ENCODE assay signal across 9 cellular contexts in the genomic region with DNA sequence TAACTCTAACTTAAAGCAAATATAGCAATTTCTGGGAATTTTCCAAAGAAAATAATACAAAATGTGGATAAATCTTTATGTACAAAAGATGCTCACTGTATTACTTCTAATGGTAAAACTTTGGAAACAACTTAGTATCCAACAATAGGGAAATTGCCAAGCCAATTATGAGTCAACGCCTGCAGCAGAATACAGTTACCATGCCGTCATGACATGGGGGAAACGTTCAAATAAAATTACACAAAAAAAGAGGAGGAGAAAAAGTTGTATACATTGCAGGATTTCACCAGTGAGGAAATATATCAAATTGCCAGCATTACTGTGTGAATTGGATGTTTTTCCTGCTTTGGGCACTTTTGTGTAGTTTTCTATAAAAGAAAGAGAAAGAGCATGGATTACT.
DNase-seq lines count a peak whose midpoint lies in the region; FAIRE-seq and TF ChIP-seq lines count a peak whose summit lies in the region.
"Had no signal": no experiment of that assay in that cellular context is flagged by ENCODE, and none has a peak within 500 bp of the region (broad histone marks: within the 10 kb centered on the region; RNA-seq: fewer than 3 reads in every experiment).

No MANE protein-coding gene starts in this region.

- H3K4me3 ChIP-seq in fibroblast of mammary gland (ENCODE audit: control insufficient read depth, low read depth, low read length) = peak overlapping the region; percentile 73
- H3K4me3 ChIP-seq in small intestine (ENCODE audit: low read depth in 1 of 2, low read length in 2 of 2) = peak overlapping the region in 1 of 2 donors; percentile 84

- 7 to 38% (median 21%) methylated on average over 3 of the region's 3 CpGs for WGBS in small intestine, 3 donors

- peak overlapping the region; percentile 79 for H3K4me3 Mint-ChIP-seq in activated CD4-positive, alpha-beta T cell treated with anti-CD3 and anti-CD28 coated beads, Interleukin-2, amount 10 ng/mL, durations not matched to agents 7 days and 5 days

- H3K27me3 ChIP-seq in small intestine (ENCODE audit: control insufficient read depth in 2 of 2, insufficient read depth in 2 of 2, low read length in 2 of 2) = no peaks in the 10 kb centered on the region

- H3K27ac ChIP-seq in small intestine (ENCODE audit: low read depth in 1 of 2, low read length in 1 of 2) = no peak overlapping the region
- H3K27ac ChIP-seq: HL-60 had no signal

- FAIRE-seq in small intestine (lab: Jason Lieb, UNC) (no peak), frontal cortex (lab: Jason Lieb, UNC) (no peak)

- POLR2A ChIA-PET in activated CD4-positive, alpha-beta T cell treated with anti-CD3 and anti-CD28 coated beads, Interleukin-2, amount 10 ng/mL, durations not matched to agents 7 days and 5 days (lab: Charles Lee) = no interaction called here

- H3K9me3 Mint-ChIP-seq in activated CD4-positive, alpha-beta T cell treated with anti-CD3 and anti-CD28 coated beads, Interleukin-2, amount 10 ng/mL, durations not matched to agents 7 days and 5 days = no peaks in the 10 kb centered on the region

- no peaks in the 10 kb centered on the region for H3K9me3 ChIP-seq in small intestine (ENCODE audit: control insufficient read depth, low read depth)

- no peaks in the 10 kb centered on the region for H3K36me3 Mint-ChIP-seq in activated CD4-positive, alpha-beta T cell treated with anti-CD3 and anti-CD28 coated beads, Interleukin-2, amount 10 ng/mL, durations not matched to agents 7 days and 5 days (ENCODE audit: low read depth)

- peaks cover 44% of the 10 kb centered on the region for H3K4me1 Mint-ChIP-seq in activated CD4-positive, alpha-beta T cell treated with anti-CD3 and anti-CD28 coated beads, Interleukin-2, amount 10 ng/mL, durations not matched to agents 7 days and 5 days

- CTCF ChIA-PET in activated CD4-positive, alpha-beta T cell treated with anti-CD3 and anti-CD28 coated beads, Interleukin-2, amount 10 ng/mL, durations not matched to agents 7 days and 5 days (lab: Charles Lee) = no interaction called here

- H3K27me3 Mint-ChIP-seq in activated CD4-positive, alpha-beta T cell treated with anti-CD3 and anti-CD28 coated beads, Interleukin-2, amount 10 ng/mL, durations not matched to agents 7 days and 5 days = peaks cover 54% of the 10 kb centered on the region

- DNase-seq in activated CD4-positive, alpha-beta T cell treated with anti-CD3 and anti-CD28 coated beads, Interleukin-2, amount 10 ng/mL, durations not matched to agents 7 days and 5 days = no peak
- no peak for DNase-seq in activated CD4-positive, alpha-beta T cell treated with anti-CD3 and anti-CD28 coated beads, Interleukin-2, amount 50 U/mL, for 4 hours
- DNase-seq in RPMI7951 (ENCODE audit: low read depth) = peak; percentile 74
- DNase-seq in fibroblast of mammary gland (ENCODE audit: low read depth) = peak; percentile 84
- peak; percentile 21 for DNase-seq in small intestine
- no peak for DNase-seq in frontal cortex (ENCODE audit: low spot score in 2 of 2)
- no peak for DNase-seq in kidney glomerular epithelial cell (lab: John Stamatoyannopoulos, UW)
- no peak for DNase-seq in GOT3 (lab: John Stamatoyannopoulos, UW)

- no peaks in the 10 kb centered on the region for H3K36me3 ChIP-seq in small intestine (ENCODE audit: control insufficient read depth in 2 of 2, insufficient read depth in 2 of 2, low read length in 2 of 2)

- no peaks in the 10 kb centered on the region for H3K4me1 ChIP-seq in small intestine (ENCODE audit: control insufficient read depth in 2 of 2, insufficient read depth in 1 of 2, low read depth in 1 of 2, low read length in 1 of 2)

- H3K27ac Mint-ChIP-seq in activated CD4-positive, alpha-beta T cell treated with anti-CD3 and anti-CD28 coated beads, Interleukin-2, amount 10 ng/mL, durations not matched to agents 7 days and 5 days = peak overlapping the region; percentile 10

- no peak for TF ChIP-seq CTCF in fibroblast of mammary gland (conservative IDR thresholded peaks at IDR 0.05; ENCODE audit: control insufficient read depth, insufficient read depth, low read depth, low read length)

Comparison
In these comparisons a context has a peak if more than half of its experiments do, and no peak if none do; other contexts are left out.
1. DNase-seq: peak in RPMI7951 (single experiment), fibroblast of mammary gland (single experiment) and small intestine (single experiment); none in activated CD4-positive, alpha-beta T cell treated with anti-CD3 and anti-CD28 coated beads, Interleukin-2, amount 10 ng/mL, durations not matched to agents 7 days and 5 days (single experiment), activated CD4-positive, alpha-beta T cell treated with anti-CD3 and anti-CD28 coated beads, Interleukin-2, amount 50 U/mL, for 4 hours (0 of 2), frontal cortex (0 of 2), kidney glomerular epithelial cell (single experiment) and GOT3 (single experiment).